In the genomic region with DNA sequence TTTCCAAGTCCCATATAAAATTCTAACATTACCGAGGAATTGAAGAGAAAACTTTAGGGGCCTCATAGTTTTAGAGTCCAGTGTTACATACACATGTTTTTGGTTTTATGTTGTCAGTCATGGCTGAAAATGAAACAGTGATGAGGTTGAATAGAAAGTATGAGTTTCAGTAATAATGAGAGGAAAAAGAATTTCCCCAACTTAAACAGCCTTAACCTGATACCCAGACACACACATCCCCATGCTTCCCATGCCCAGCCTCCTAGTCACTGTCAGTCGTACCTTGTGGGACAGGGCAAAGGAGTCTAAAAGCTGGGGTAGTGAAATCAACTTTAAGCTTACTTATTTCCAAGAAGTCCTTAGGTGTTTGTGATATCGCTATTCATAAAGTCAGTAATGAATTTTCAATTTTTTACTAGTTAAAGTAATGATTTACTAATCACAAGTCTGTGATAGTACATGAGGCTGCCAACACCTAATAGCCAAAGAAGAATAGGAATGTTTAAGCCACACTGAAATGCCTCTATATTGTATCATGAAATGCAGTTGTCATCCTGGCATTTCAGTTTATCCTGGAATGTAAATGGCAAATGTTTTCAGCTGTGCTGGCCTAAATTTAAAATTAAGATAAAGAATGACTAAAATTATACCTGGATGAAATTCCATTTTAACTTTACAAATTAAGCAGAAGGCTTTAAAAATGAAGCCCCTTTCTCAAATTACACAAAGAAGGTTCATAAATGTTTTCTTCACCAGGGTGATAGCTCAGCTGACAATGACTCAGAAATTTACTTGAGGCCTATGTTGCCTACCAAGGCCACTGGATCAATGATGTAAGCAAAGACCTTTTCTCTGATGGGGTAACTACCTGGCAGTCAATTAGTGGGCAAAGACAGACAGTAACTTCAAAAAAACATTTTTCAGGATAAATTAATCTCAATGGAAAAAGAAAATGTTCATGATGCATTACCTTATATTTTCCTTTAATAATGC, we compare ENCODE assay signal across 10 cellular contexts. TPM values are rescaled to one million over a fixed set of nuclear protein-coding genes. Genes with fewer than 3 reads are reported as not detected.
A peak's percentile ranks its signal among the peaks of the same experiment; 100 is the strongest.
DNase-seq lines count a peak whose midpoint lies in the region; ATAC-seq and TF ChIP-seq lines count a peak whose summit lies in the region.
"Had no signal": no experiment of that assay in that cellular context is flagged by ENCODE, and none has a peak within 500 bp of the region (broad histone marks: within the 10 kb centered on the region; RNA-seq: fewer than 3 reads in every experiment).

No MANE protein-coding gene starts in this region.

- peak overlapping the region; percentile 64 for H3K4me3 Mint-ChIP-seq in activated naive CD8-positive, alpha-beta T cell treated with anti-CD3 and anti-CD28 coated beads for 36 hours
- H3K4me3 Mint-ChIP-seq: IgD-negative memory B cell had no signal

- peaks cover 11% of the 10 kb centered on the region for H3K36me3 Mint-ChIP-seq in activated naive CD8-positive, alpha-beta T cell treated with anti-CD3 and anti-CD28 coated beads for 36 hours

- peak; percentile 76 for ATAC-seq in HG02970 (IDR thresholded peaks at IDR 0.05; ENCODE audit: low FRiP score, unreplicated experiment)
- ATAC-seq: SK-N-SH treated with all-trans-retinoic acid at 6 μM for 48 hours had no signal

- no peak overlapping the region for H3K4me3 ChIP-seq in SJCRH30

- no peaks in the 10 kb centered on the region for H3K27me3 ChIP-seq in SJCRH30

- CTCF ChIA-PET in GM10248 (lab: Yijun Ruan, JAX) = no interaction called here

- H3K27ac ChIP-seq in SJCRH30 = no peak overlapping the region

- POLR2A ChIA-PET in GM10248 (lab: Yijun Ruan, JAX) = no interaction called here

- no peaks in the 10 kb centered on the region for H3K4me1 ChIP-seq in SJCRH30

- peak overlapping the region; percentile 92 for H3K27ac Mint-ChIP-seq in activated naive CD8-positive, alpha-beta T cell treated with anti-CD3 and anti-CD28 coated beads for 36 hours
- H3K27ac Mint-ChIP-seq: IgD-negative memory B cell had no signal

- DNase-seq in GM10248 (ENCODE audit: extremely low spot score) = peak; percentile 37
- DNase-seq in GM19238 (ENCODE audit: insufficient read length, low spot score) = peak; percentile 27
- DNase-seq in activated naive CD8-positive, alpha-beta T cell treated with anti-CD3 and anti-CD28 coated beads for 36 hours = peak; percentile 26
- DNase-seq in SJCRH30 = no peak
- DNase-seq in GOT3 (lab: John Stamatoyannopoulos, UW) = no peak
- DNase-seq in activated effector memory CD4-positive, alpha-beta T cell treated with anti-CD3 and anti-CD28 coated beads, Interleukin-2, amount 50 U/mL, for 16 hours = no peak
- no peak for DNase-seq in DMS 273 treated with DMSO at 0.1 percent for 48 hours (lab: John Stamatoyannopoulos, UW)

- H3K9me3 ChIP-seq in SJCRH30 (replicated peaks) = no peaks in the 10 kb centered on the region

- H3K27me3 Mint-ChIP-seq in activated naive CD8-positive, alpha-beta T cell treated with anti-CD3 and anti-CD28 coated beads for 36 hours = no peaks in the 10 kb centered on the region
- H3K27me3 Mint-ChIP-seq: IgD-negative memory B cell had no signal

- peaks cover 41% of the 10 kb centered on the region for H3K4me1 Mint-ChIP-seq in activated naive CD8-positive, alpha-beta T cell treated with anti-CD3 and anti-CD28 coated beads for 36 hours

- H3K9me3 Mint-ChIP-seq in activated naive CD8-positive, alpha-beta T cell treated with anti-CD3 and anti-CD28 coated beads for 36 hours = no peaks in the 10 kb centered on the region
- H3K9me3 Mint-ChIP-seq: IgD-negative memory B cell had no signal

- no peaks in the 10 kb centered on the region for H3K36me3 ChIP-seq in SJCRH30

- TF ChIP-seq CTCF in GM10248 (IDR thresholded peaks at IDR 0.05; ENCODE audit: control extremely low read depth, extremely low read depth, low read depth, missing control alignments) = no peak

RNA-seq across cellular contexts. Expression of gene GPR34, which starts 24.2 kb away (rescaled TPM):
- 1 to 10 TPM; 1.0 to 1.4 TPM for total RNA-seq in activated naive CD8-positive, alpha-beta T cell treated with anti-CD3 and anti-CD28 coated beads for 36 hours
- total RNA-seq in SJCRH30 (2014; rRNA removed; shearing (Covaris generic)) = not detected in 2 replicates

RNA-seq across cellular contexts. Expression of gene GPR82, which starts 59.4 kb away (rescaled TPM):
- total RNA-seq in activated naive CD8-positive, alpha-beta T cell treated with anti-CD3 and anti-CD28 coated beads for 36 hours = under 1 TPM; 0.12 to 0.14 TPM
- total RNA-seq in SJCRH30 (2014; rRNA removed; shearing (Covaris generic)) = not detected in 2 replicates

Comparison
In these comparisons a context has a peak if more than half of its experiments do, and no peak if none do; other contexts are left out.
1. DNase-seq: peak in GM10248 (single experiment), GM19238 (single experiment) and activated naive CD8-positive, alpha-beta T cell treated with anti-CD3 and anti-CD28 coated beads for 36 hours (single experiment); none in SJCRH30 (0 of 2), GOT3 (single experiment), activated effector memory CD4-positive, alpha-beta T cell treated with anti-CD3 and anti-CD28 coated beads, Interleukin-2, amount 50 U/mL, for 16 hours (single experiment) and DMS 273 treated with DMSO at 0.1 percent for 48 hours (single experiment).